Comparison of ENCODE assay signal across 19 cellular contexts in genomic region chr3:184366619-184367321, GRCh38. TPM values are rescaled to one million over a fixed set of nuclear protein-coding genes. Genes with fewer than 3 reads are reported as not detected.
DNase-seq lines count a peak whose midpoint lies in the region; ATAC-seq, FAIRE-seq and TF ChIP-seq lines count a peak whose summit lies in the region.
"Had no signal": no experiment of that assay in that cellular context is flagged by ENCODE, and none has a peak within 500 bp of the region (broad histone marks: within the 10 kb centered on the region; RNA-seq: fewer than 3 reads in every experiment).

No MANE protein-coding gene starts in this region.

- peaks cover 49% of the 10 kb centered on the region for H3K36me3 Mint-ChIP-seq in activated CD8-positive, alpha-beta T cell treated with anti-CD3 and anti-CD28 coated beads, Interleukin-2, amount 10 ng/mL, durations not matched to agents 7 days and 5 days (ENCODE audit: low read depth)

- no peaks in the 10 kb centered on the region for H3K27me3 Mint-ChIP-seq in stimulated activated naive CD8-positive, alpha-beta T cell treated with anti-CD3 and anti-CD28 coated beads, Interleukin-15, amount 100 ng/mL, for 72 hours
- H3K27me3 Mint-ChIP-seq in activated CD8-positive, alpha-beta T cell treated with anti-CD3 and anti-CD28 coated beads, Interleukin-2, amount 10 ng/mL, durations not matched to agents 7 days and 5 days (ENCODE audit: low read depth), result no peaks in the 10 kb centered on the region
- H3K27me3 Mint-ChIP-seq: activated T-helper 17 cell treated with anti-CD3 and anti-CD28 coated beads, Interleukin-2, amount 50 U/mL, for 72 hours; B cell had no signal

- FAIRE-seq in frontal cortex (lab: Jason Lieb, UNC), result no peak
- FAIRE-seq: islet of Langerhans had no signal

- POLR2A ChIA-PET in activated CD8-positive, alpha-beta T cell treated with anti-CD3 and anti-CD28 coated beads, Interleukin-2, amount 10 ng/mL, durations not matched to agents 7 days and 5 days (lab: Charles Lee), result no interaction called here

- no peaks in the 10 kb centered on the region for H3K9me3 Mint-ChIP-seq in stimulated activated naive CD8-positive, alpha-beta T cell treated with anti-CD3 and anti-CD28 coated beads, Interleukin-15, amount 100 ng/mL, for 72 hours
- H3K9me3 Mint-ChIP-seq in activated CD8-positive, alpha-beta T cell treated with anti-CD3 and anti-CD28 coated beads, Interleukin-2, amount 10 ng/mL, durations not matched to agents 7 days and 5 days (ENCODE audit: insufficient read depth), result no peaks in the 10 kb centered on the region
- H3K9me3 Mint-ChIP-seq: activated T-helper 17 cell treated with anti-CD3 and anti-CD28 coated beads, Interleukin-2, amount 50 U/mL, for 72 hours; T-helper 2 cell treated with Interferon-gamma antibody and Interleukin-4, amounts not matched to agents 5 μg/mL and 100 μg/mL, for 36 hours had no signal

- no peak overlapping the region for H3K4me3 ChIP-seq in fibroblast of villous mesenchyme (ENCODE audit: low read depth, low read length)
- H3K4me3 ChIP-seq: spleen had no signal

- DNase-seq in stimulated activated naive CD8-positive, alpha-beta T cell treated with anti-CD3 and anti-CD28 coated beads, Interleukin-15, amount 100 ng/mL, for 72 hours, result no peak
- no peak for DNase-seq in stimulated activated naive CD8-positive, alpha-beta T cell treated with anti-CD3 and anti-CD28 coated beads, Interleukin-15, Interleukin-2, amounts not matched to agents 100 U/mL and 50 U/mL, for 24 hours
- no peak for DNase-seq in activated CD8-positive, alpha-beta T cell treated with anti-CD3 and anti-CD28 coated beads, Interleukin-2, amount 10 ng/mL, durations not matched to agents 7 days and 5 days
- DNase-seq in fibroblast of villous mesenchyme (ENCODE audit: low read depth) (peak; percentile 26), 8988T (no peak), frontal cortex (ENCODE audit: low spot score in 2 of 2) (no peak), NCI-H187 treated with DMSO at 0.1 percent for 48 hours (lab: John Stamatoyannopoulos, UW) (no peak)
- DNase-seq in activated CD8-positive, alpha-beta memory T cell treated with anti-CD3 and anti-CD28 coated beads, Interleukin-2, amount 50 U/mL, for 4 hours, result no peak
- DNase-seq: activated CD4-positive, alpha-beta T cell treated with anti-CD3 and anti-CD28 coated beads for 48 hours; HCEC 1CT; Karpas-422; NCI-H187; NCI-H774 had no signal

- H3K4me3 Mint-ChIP-seq in stimulated activated naive CD8-positive, alpha-beta T cell treated with anti-CD3 and anti-CD28 coated beads, Interleukin-15, amount 100 ng/mL, for 72 hours, result no peak overlapping the region
- H3K4me3 Mint-ChIP-seq in activated CD8-positive, alpha-beta T cell treated with anti-CD3 and anti-CD28 coated beads, Interleukin-2, amount 10 ng/mL, durations not matched to agents 7 days and 5 days, result no peak overlapping the region
- H3K4me3 Mint-ChIP-seq: activated T-helper 17 cell treated with anti-CD3 and anti-CD28 coated beads, Interleukin-2, amount 50 U/mL, for 72 hours; B cell; T-helper 2 cell treated with Interferon-gamma antibody and Interleukin-4, amounts not matched to agents 5 μg/mL and 100 μg/mL, for 36 hours had no signal

- peaks cover 40% of the 10 kb centered on the region for H3K4me1 Mint-ChIP-seq in stimulated activated naive CD8-positive, alpha-beta T cell treated with anti-CD3 and anti-CD28 coated beads, Interleukin-15, amount 100 ng/mL, for 72 hours
- H3K4me1 Mint-ChIP-seq in activated CD8-positive, alpha-beta T cell treated with anti-CD3 and anti-CD28 coated beads, Interleukin-2, amount 10 ng/mL, durations not matched to agents 7 days and 5 days (ENCODE audit: low read depth), result peaks cover 23% of the 10 kb centered on the region

- peak overlapping the region; percentile 35 to 80 for H3K27ac Mint-ChIP-seq in stimulated activated naive CD8-positive, alpha-beta T cell treated with anti-CD3 and anti-CD28 coated beads, Interleukin-15, amount 100 ng/mL, for 72 hours
- peak overlapping the region; percentile 58 for H3K27ac Mint-ChIP-seq in activated CD8-positive, alpha-beta T cell treated with anti-CD3 and anti-CD28 coated beads, Interleukin-2, amount 10 ng/mL, durations not matched to agents 7 days and 5 days
- H3K27ac Mint-ChIP-seq: activated T-helper 17 cell treated with anti-CD3 and anti-CD28 coated beads, Interleukin-2, amount 50 U/mL, for 72 hours; B cell had no signal

- no peak for ATAC-seq in stimulated activated naive CD8-positive, alpha-beta T cell treated with anti-CD3 and anti-CD28 coated beads, Interleukin-15, amount 100 ng/mL, for 72 hours
- ATAC-seq in stimulated activated naive CD8-positive, alpha-beta T cell treated with anti-CD3 and anti-CD28 coated beads, Interleukin-15, Interleukin-2, amounts not matched to agents 100 U/mL and 50 U/mL, for 24 hours, result no peak
- ATAC-seq in activated CD8-positive, alpha-beta T cell treated with anti-CD3 and anti-CD28 coated beads, Interleukin-2, amount 10 ng/mL, durations not matched to agents 7 days and 5 days, result no peak
- ATAC-seq: activated T-helper 17 cell treated with anti-CD3 and anti-CD28 coated beads, Interleukin-2, amount 50 U/mL, for 72 hours had no signal

- TF ChIP-seq CTCF in fibroblast of villous mesenchyme (IDR thresholded peaks at IDR 0.05; ENCODE audit: insufficient read depth, low read depth, low read length), result no peak

- CTCF ChIA-PET in activated CD8-positive, alpha-beta T cell treated with anti-CD3 and anti-CD28 coated beads, Interleukin-2, amount 10 ng/mL, durations not matched to agents 7 days and 5 days (lab: Charles Lee), result interaction anchor here (0.9 to 1.6 kb wide), 3 partner anchors 13 to 147 kb away, joined by 3 to 4 read pairs (median 4); no protein-coding TSS in a partner anchor

RNA-seq across cellular contexts. Expression of gene POLR2H, which starts 5.3 kb away (rescaled TPM):
- 100 to 1,000 TPM; 101 to 103 TPM for total RNA-seq in activated CD8-positive, alpha-beta T cell treated with anti-CD3 and anti-CD28 coated beads, Interleukin-2, amount 10 ng/mL, durations not matched to agents 7 days and 5 days
- total RNA-seq in fibroblast of villous mesenchyme, result 39.6 and 61.3 TPM in 2 replicates
- 33.8 TPM for total RNA-seq in frontal cortex

RNA-seq across cellular contexts. Expression of gene CLCN2, which starts 5.4 kb away (rescaled TPM):
- 1 to 10 TPM; 4.7 to 4.8 TPM for total RNA-seq in activated CD8-positive, alpha-beta T cell treated with anti-CD3 and anti-CD28 coated beads, Interleukin-2, amount 10 ng/mL, durations not matched to agents 7 days and 5 days
- 4.2 and 6.0 TPM in 2 replicates for total RNA-seq in fibroblast of villous mesenchyme
- total RNA-seq in frontal cortex, result 7.3 TPM

RNA-seq across cellular contexts. Expression of gene THPO, which starts 11.2 kb away (rescaled TPM):
- not detected for total RNA-seq in activated CD8-positive, alpha-beta T cell treated with anti-CD3 and anti-CD28 coated beads, Interleukin-2, amount 10 ng/mL, durations not matched to agents 7 days and 5 days
- total RNA-seq in fibroblast of villous mesenchyme (0.32 and 0.86 TPM in 2 replicates), frontal cortex (0.41 TPM)
- total RNA-seq: activated T-helper 17 cell treated with anti-CD3 and anti-CD28 coated beads, Interleukin-2, amount 50 U/mL, for 72 hours; B cell; glomerular endothelial cell had no signal

RNA-seq across cellular contexts. Expression of gene CHRD, which starts 13.1 kb away (rescaled TPM):
- not detected for total RNA-seq in activated CD8-positive, alpha-beta T cell treated with anti-CD3 and anti-CD28 coated beads, Interleukin-2, amount 10 ng/mL, durations not matched to agents 7 days and 5 days
- total RNA-seq in fibroblast of villous mesenchyme (1.7 and 3.5 TPM in 2 replicates), frontal cortex (2.0 TPM)
- total RNA-seq: B cell had no signal

RNA-seq across cellular contexts. Expression of gene FAM131A, which starts 29.4 kb away (rescaled TPM):
- total RNA-seq in activated CD8-positive, alpha-beta T cell treated with anti-CD3 and anti-CD28 coated beads, Interleukin-2, amount 10 ng/mL, durations not matched to agents 7 days and 5 days, result 1 to 10 TPM; 3.1 to 3.2 TPM
- total RNA-seq in fibroblast of villous mesenchyme (13.9 and 17.3 TPM in 2 replicates), frontal cortex (60.7 TPM)
